In the genomic region with DNA sequence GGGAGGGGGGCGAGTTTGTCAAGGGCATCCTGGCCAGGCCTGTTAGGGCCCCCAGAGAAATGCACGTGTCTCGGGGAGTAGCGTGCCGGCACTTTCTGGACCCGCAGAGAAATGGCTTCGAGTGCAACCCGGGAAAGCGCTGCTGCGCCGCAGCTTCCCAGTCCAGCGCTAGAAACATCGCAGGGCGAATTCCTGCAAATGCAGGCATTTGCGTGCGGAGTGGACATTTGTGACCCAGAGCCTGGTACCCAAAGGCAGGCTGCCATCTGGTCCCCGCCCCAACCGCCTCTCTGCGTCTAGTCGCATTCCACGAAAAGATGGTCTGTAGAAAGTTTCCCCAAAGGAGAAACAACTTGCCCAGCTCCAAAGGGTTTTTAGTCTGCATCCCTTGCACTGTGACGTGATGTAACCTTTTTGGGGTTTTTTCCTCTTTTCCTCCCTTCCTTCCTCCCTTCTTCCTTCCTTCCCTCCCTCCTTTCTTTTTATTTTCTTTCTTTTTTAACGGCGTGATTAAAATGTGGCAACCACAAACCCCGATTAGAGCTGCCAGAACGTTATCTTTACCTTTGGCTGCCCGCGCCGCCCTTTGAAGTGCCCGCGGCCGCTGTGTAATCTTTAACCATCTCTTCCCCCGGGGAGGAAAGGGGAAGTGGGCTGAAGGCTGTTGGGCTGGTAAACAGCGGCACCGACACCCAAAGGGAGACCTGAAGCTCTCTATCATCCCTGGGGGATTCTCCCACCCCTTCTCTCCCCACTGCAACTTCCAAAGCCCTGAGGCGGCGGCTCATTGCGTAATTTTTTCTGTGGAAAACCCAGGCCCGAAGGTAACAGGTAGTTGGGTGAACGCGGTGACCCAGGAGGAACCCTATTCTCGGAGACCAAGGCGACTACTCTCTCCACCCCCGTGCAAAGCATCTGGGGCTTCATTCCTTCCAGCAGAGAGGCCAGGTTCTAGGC, we compare ENCODE assay signal across 8 cellular contexts. TPM values are rescaled to one million over a fixed set of nuclear protein-coding genes. Genes with fewer than 3 reads are reported as not detected.
DNase-seq lines count a peak whose midpoint lies in the region; ATAC-seq and TF ChIP-seq lines count a peak whose summit lies in the region.

No MANE protein-coding gene starts in this region.

- 7 to 10% methylated on average over 29 to 32 of the region's 44 CpGs for WGBS in thyroid gland, 2 donors

- no peak for TF ChIP-seq CTCF in neural crest cell (conservative IDR thresholded peaks at IDR 0.05)
- no peak for TF ChIP-seq CTCF in thyroid gland (IDR thresholded peaks at IDR 0.05)

- H3K9me3 ChIP-seq in NT2/D1 (ENCODE audit: insufficient read depth, low read length): peaks cover 20% of the 10 kb centered on the region
- no peaks in the 10 kb centered on the region for H3K9me3 ChIP-seq in endocrine pancreas (ENCODE audit: control insufficient read depth, low read length)
- no peaks in the 10 kb centered on the region for H3K9me3 ChIP-seq in thyroid gland

- no peak for TF ChIP-seq POLR2A in thyroid gland (IDR thresholded peaks at IDR 0.05)

- H3K4me1 ChIP-seq in NT2/D1 (ENCODE audit: insufficient read depth, insufficient read length): peaks cover 2% of the 10 kb centered on the region
- H3K4me1 ChIP-seq in endocrine pancreas (ENCODE audit: control insufficient read depth, insufficient read depth, low read length): no peaks in the 10 kb centered on the region
- peaks cover 0 to 19% of the 10 kb centered on the region in 2 donors for H3K4me1 ChIP-seq in thyroid gland

- H3K36me3 Mint-ChIP-seq in neural crest cell (ENCODE audit: low read depth): peaks cover 12% of the 10 kb centered on the region

- H3K4me1 Mint-ChIP-seq in neural crest cell: peaks cover 23% of the 10 kb centered on the region

- peaks cover 71% of the 10 kb centered on the region for H3K27me3 ChIP-seq in NT2/D1 (ENCODE audit: insufficient read depth, insufficient read length)
- H3K27me3 ChIP-seq in endocrine pancreas (ENCODE audit: control insufficient read depth, insufficient read depth, low read length): no peaks in the 10 kb centered on the region
- no peaks in the 10 kb centered on the region for H3K27me3 ChIP-seq in thyroid gland

- H3K9me3 Mint-ChIP-seq in neural crest cell: peaks cover 8% of the 10 kb centered on the region

- DNase-seq in DMS53 treated with DMSO at 0.1 percent for 48 hours (lab: John Stamatoyannopoulos, UW; ENCODE audit: unreplicated experiment) (peak; percentile 5), NT2/D1 (ENCODE audit: low read depth, low spot score) (no peak), neural crest cell (ENCODE audit: low read depth, low spot score) (no peak), DMS153 treated with DMSO at 0.1 percent for 48 hours (lab: John Stamatoyannopoulos, UW; ENCODE audit: unreplicated experiment) (no peak), thyroid gland (no peak)

- H3K4me3 ChIP-seq in NT2/D1 (ENCODE audit: insufficient read length, low read depth) (peak overlapping the region; percentile 71), endocrine pancreas (ENCODE audit: control insufficient read depth, insufficient read depth, low read length) (no peak overlapping the region), thyroid gland (replicated peaks in 1 of 3) (no peak overlapping the region)

- peak overlapping the region; percentile 87 for H3K4me3 Mint-ChIP-seq in neural crest cell

- peak; percentile 58 for ATAC-seq in GM21528 (IDR thresholded peaks at IDR 0.05; ENCODE audit: low FRiP score, unreplicated experiment)
- no peak for ATAC-seq in GM18858 (IDR thresholded peaks at IDR 0.05; ENCODE audit: unreplicated experiment)

- peak overlapping the region; percentile 76 for H3K9ac ChIP-seq in NT2/D1 (ENCODE audit: insufficient read length, low read depth)
- H3K9ac ChIP-seq in endocrine pancreas (ENCODE audit: control insufficient read depth, insufficient read depth, low read length): peak overlapping the region; percentile 57

- H3K36me3 ChIP-seq in NT2/D1 (ENCODE audit: insufficient read depth, insufficient read length, low read length) (no peaks in the 10 kb centered on the region), endocrine pancreas (ENCODE audit: control insufficient read depth, insufficient read depth, low read length) (no peaks in the 10 kb centered on the region), thyroid gland (no peaks in the 10 kb centered on the region)

- no peak overlapping the region for H3K27ac ChIP-seq in thyroid gland

- peaks cover 76% of the 10 kb centered on the region for H3K27me3 Mint-ChIP-seq in neural crest cell (ENCODE audit: low read depth)

- H3K27ac Mint-ChIP-seq in neural crest cell (ENCODE audit: unreplicated experiment): no peak overlapping the region

- intact Hi-C loops in thyroid gland (cut with DNase I): no loop called here

RNA-seq across cellular contexts. Expression of gene LGR5, which starts 1.1 kb away (rescaled TPM):
- total RNA-seq in neural crest cell (8.0 and 10.3 TPM in 2 replicates), thyroid gland (under 1 TPM; 0.11 to 0.71 (median 0.34) TPM)
